Comparison of ENCODE assay signal across 11 cellular contexts in the genomic region with DNA sequence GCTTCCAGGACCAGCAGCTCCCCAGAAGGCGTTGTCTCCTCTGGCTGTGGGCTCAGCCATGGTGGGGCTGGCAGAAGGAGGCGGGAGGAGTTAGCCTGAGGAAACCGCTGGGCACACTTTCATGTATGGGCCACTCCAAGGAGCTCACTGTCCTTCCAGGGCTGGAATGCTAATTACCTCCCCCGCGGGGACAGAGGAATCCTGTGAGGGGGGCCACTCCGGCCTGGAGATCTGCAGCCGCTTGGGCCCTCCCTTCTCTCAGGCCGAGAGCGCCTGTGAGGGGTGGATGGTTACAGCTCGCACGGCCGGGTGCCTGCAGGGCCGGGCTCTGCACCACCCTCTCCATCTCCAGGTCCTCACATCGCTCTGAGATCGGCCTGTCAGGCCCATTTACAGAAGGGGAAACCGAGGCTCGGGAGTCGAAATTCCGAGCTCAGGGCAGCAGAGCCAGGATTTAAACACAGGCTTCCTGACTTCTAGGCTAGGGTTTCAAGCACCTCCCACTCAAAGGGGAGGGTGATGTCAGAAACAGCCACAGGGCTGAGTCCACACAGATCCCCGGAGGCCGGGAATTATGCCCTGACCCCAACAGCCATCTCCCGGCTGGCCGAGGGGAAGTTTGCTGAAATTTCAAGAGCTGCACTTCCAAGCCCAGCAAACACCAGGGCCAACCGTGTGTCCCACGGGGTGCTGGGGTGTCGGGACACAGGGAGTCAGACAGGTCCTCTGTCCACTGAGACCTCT. TPM values are rescaled to one million over a fixed set of nuclear protein-coding genes. Genes with fewer than 3 reads are reported as not detected.
DNase-seq lines count a peak whose midpoint lies in the region; ATAC-seq, FAIRE-seq and TF ChIP-seq lines count a peak whose summit lies in the region.
"Had no signal": no experiment of that assay in that cellular context is flagged by ENCODE, and none has a peak within 500 bp of the region (broad histone marks: within the 10 kb centered on the region; RNA-seq: fewer than 3 reads in every experiment).

No MANE protein-coding gene starts in this region.

- H3K27me3 Mint-ChIP-seq in activated T-cell treated with anti-CD3 and anti-CD28 coated beads, Interleukin-2, amount 50 U/mL, for 72 hours (ENCODE audit: low read depth): no peaks in the 10 kb centered on the region

- H3K9me3 Mint-ChIP-seq in activated T-cell treated with anti-CD3 and anti-CD28 coated beads, Interleukin-2, amount 50 U/mL, for 72 hours: no peaks in the 10 kb centered on the region

- CTCF ChIA-PET in K562 (lab: Yijun Ruan, JAX; ENCODE audit: low intra/inter-chr PET ratio): no interaction called here

- no peak overlapping the region for H2AFZ ChIP-seq in K562 (ENCODE audit: low read depth, low read length)

- no peak overlapping the region for H3K4me2 ChIP-seq in K562 (ENCODE audit: insufficient read depth, low read length)

- 5% methylated on average over 25 of the region's 26 CpGs for WGBS in K562 (ENCODE audit: insufficient coverage, low coverage, missing lambda C conversion rate)
- WGBS in right cardiac atrium: 27% methylated on average over 26 of the region's 26 CpGs

- H3K4me1 ChIP-seq in ES-I3 (ENCODE audit: insufficient read depth, low read length) (peaks cover 16% of the 10 kb centered on the region), K562 (replicated peaks in 1 of 2; ENCODE audit: control insufficient read depth in 2 of 2, insufficient read depth in 2 of 2, low read length in 2 of 2) (peaks cover 8 to 63% of the 10 kb centered on the region in 2 experiments; a peak in 4 of 5 replicates), right cardiac atrium (ENCODE audit: control insufficient read depth, insufficient read depth, low read length) (no peaks in the 10 kb centered on the region)

- in situ Hi-C loops in K562 (cut with MboI): no loop called here

- H3K27me3 ChIP-seq in K562 (ENCODE audit: control insufficient read depth in 2 of 2, insufficient read depth in 2 of 2, low read length in 2 of 2) (peaks cover 0 to 7% of the 10 kb centered on the region in 2 experiments; a peak in 3 of 5 replicates), right cardiac atrium (ENCODE audit: control insufficient read depth, insufficient read depth) (no peaks in the 10 kb centered on the region)

- H3K27ac Mint-ChIP-seq in activated T-cell treated with anti-CD3 and anti-CD28 coated beads, Interleukin-2, amount 50 U/mL, for 72 hours: no peak overlapping the region
- H3K27ac Mint-ChIP-seq: CD14-positive monocyte had no signal

- no peaks in the 10 kb centered on the region for H3K4me1 Mint-ChIP-seq in activated T-cell treated with anti-CD3 and anti-CD28 coated beads, Interleukin-2, amount 50 U/mL, for 72 hours (ENCODE audit: low read depth)
- H3K4me1 Mint-ChIP-seq: CD14-positive monocyte had no signal

- FAIRE-seq in K562 (lab: Jason Lieb, UNC): no peak

- no peaks in the 10 kb centered on the region for H3K36me3 ChIP-seq in ES-I3 (ENCODE audit: insufficient read depth, low read length)
- no peaks in the 10 kb centered on the region for H3K36me3 ChIP-seq in K562 (ENCODE audit: control insufficient read depth, insufficient read depth, low read length)

- no peak for TF ChIP-seq RAD21 in K562 (CRISPR knock-in tag; conservative IDR thresholded peaks at IDR 0.05 in 1 of 2, IDR thresholded peaks at IDR 0.05 in 1 of 2)

- peak; percentile 55 for ATAC-seq in K562
- peak; percentile 30 to 60 for ATAC-seq in right cardiac atrium
- no peak for ATAC-seq in GM18520 (IDR thresholded peaks at IDR 0.05; ENCODE audit: unreplicated experiment)
- no peak for ATAC-seq in activated T-cell treated with anti-CD3 and anti-CD28 coated beads, Interleukin-2, amount 50 U/mL, for 72 hours (replicated peaks in 1 of 2)
- no peak for ATAC-seq in GM19351 (IDR thresholded peaks at IDR 0.05; ENCODE audit: unreplicated experiment)

- POLR2A ChIA-PET in K562 (lab: Yijun Ruan, JAX): interaction anchor here (0.6 to 0.7 kb wide), 5 partner anchors 10 to 993 kb away, joined by 3 read pairs; no protein-coding TSS in a partner anchor

- H3K9ac ChIP-seq in ES-I3 (ENCODE audit: low read depth, low read length) (0 out of 2 replicates have a peak overlapping the region, but pooled peaks have one; percentile 12), K562 (ENCODE audit: insufficient read depth in 1 of 2, low read depth in 2 of 2, low read length in 2 of 2) (peak overlapping the region in 1 of 2 experiments; percentile 43; a peak in 2 of 4 replicates)

- TF ChIP-seq CTCF in K562 (IDR thresholded peaks at IDR 0.05 in 2 of 3, conservative IDR thresholded peaks at IDR 0.05 in 1 of 3; ENCODE audit: insufficient read depth in 2 of 3, low read depth in 1 of 3, low read length in 3 of 3): no peak

- H3K4me3 Mint-ChIP-seq in activated T-cell treated with anti-CD3 and anti-CD28 coated beads, Interleukin-2, amount 50 U/mL, for 72 hours: no peak overlapping the region
- H3K4me3 Mint-ChIP-seq: CD14-positive monocyte had no signal

- H3K27ac ChIP-seq in K562 (ENCODE audit: extremely low read depth, low read depth, low read length) (no peak overlapping the region), right cardiac atrium (ENCODE audit: low read length) (no peak overlapping the region)

- H4K20me1 ChIP-seq in K562 (replicated peaks; ENCODE audit: control insufficient read depth, insufficient read depth, low read length): no peaks in the 10 kb centered on the region

- H3K9me3 ChIP-seq in ES-I3 (ENCODE audit: control insufficient read depth, insufficient read depth, low read length): no peaks in the 10 kb centered on the region
- H3K9me3 ChIP-seq in K562 (replicated peaks; ENCODE audit: control insufficient read depth, insufficient read depth, low read depth, low read length): no peaks in the 10 kb centered on the region
- no peaks in the 10 kb centered on the region for H3K9me3 ChIP-seq in right cardiac atrium (ENCODE audit: control insufficient read depth, low read length)

- TF ChIP-seq EP300 in K562 (IDR thresholded peaks at IDR 0.05; ENCODE audit: low read length): no peak

- TF ChIP-seq POLR2A in K562 (conservative IDR thresholded peaks at IDR 0.05): no peak

- H3K79me2 ChIP-seq in K562 (ENCODE audit: control insufficient read depth, insufficient read depth, low read length): no peaks in the 10 kb centered on the region

- H3K4me3 ChIP-seq in K562 (no peak overlapping the region), right cardiac atrium (ENCODE audit: low read length) (no peak overlapping the region)

- no TSS peak for BruUV-seq in K562 (replicated peaks; lab: Mats Ljungman, UMichigan)

- intact Hi-C loops in K562 (cut with micrococcal nuclease) (loop anchor here (10.0 kb wide), 1 partner anchor 144 kb away; no protein-coding TSS in a partner anchor), right cardiac atrium (cut with DNase I) (no loop called here), posterior vena cava (cut with DNase I) (no loop called here)

- H3K9me1 ChIP-seq in K562 (ENCODE audit: control insufficient read depth, insufficient read depth, low read length): no peaks in the 10 kb centered on the region

- DNase-seq in K562 (ENCODE audit: extremely low read depth in 1 of 4, low spot score in 3 of 4): no peak
- peak in 2 of 3 donors; percentile 59 to 66 for DNase-seq in right cardiac atrium
- DNase-seq in posterior vena cava (ENCODE audit: low spot score): peak; percentile 80
- DNase-seq in activated T-cell treated with anti-CD3 and anti-CD28 coated beads, Interleukin-2, amount 50 U/mL, for 72 hours: no peak
- DNase-seq in NCI-H748 (lab: John Stamatoyannopoulos, UW; ENCODE audit: unreplicated experiment): no peak
- DNase-seq: activated effector memory CD4-positive, alpha-beta T cell treated with Interleukin-2 at 50 U/mL for 16 hours; substantia nigra had no signal

- no peaks in the 10 kb centered on the region for H3K36me3 Mint-ChIP-seq in activated T-cell treated with anti-CD3 and anti-CD28 coated beads, Interleukin-2, amount 50 U/mL, for 72 hours (ENCODE audit: insufficient read depth in 2 of 2)
- H3K36me3 Mint-ChIP-seq: CD14-positive monocyte had no signal

TF ChIP-seq in K562, 482 proteins besides CTCF, POLR2A, EP300 and RAD21 (continues in another document):
- no peak for TF ChIP-seq ZFX (CRISPR knock-in tag; IDR thresholded peaks at IDR 0.05)

RNA-seq across cellular contexts. Expression of gene PDGFA, which starts 59.1 kb away (rescaled TPM):
- 21.5 and 51.6 TPM in 2 replicates for total RNA-seq in K562 (2011; cell fraction: chromatin; rRNA removed; ENCODE audit: low replicate concordance)
- 36.1 and 57.4 TPM in 2 replicates for total RNA-seq in K562 (2011; cell fraction: nucleolus; rRNA removed)
- 30.2 and 38.4 TPM in 2 replicates for total RNA-seq in K562 (2011; cell fraction: nucleoplasm; rRNA removed)
- total RNA-seq in K562 (2014; rRNA removed): 8.1 and 10.0 TPM in 2 replicates
- total RNA-seq in K562 (2014; rRNA removed; fragmentation: Illumina TruSeq; extraction: Trizol): 3.6 and 5.0 TPM in 2 replicates
- total RNA-seq in K562 (2015; rRNA removed; fragmentation: Illumina TruSeq; extraction: Trizol): 4.6 and 6.1 TPM in 2 replicates
- total RNA-seq in K562 (2021): 9.8 and 10.2 TPM in 2 replicates
- 7.9 TPM in 2 replicates for polyA plus RNA-seq in K562 (2011; rRNA removed)
- 5.2 and 10.8 TPM in 2 replicates for polyA plus RNA-seq in K562 (2011; cell fraction: cytosol; rRNA removed)
- polyA plus RNA-seq in K562 (2011; cell fraction: nucleus; rRNA removed): 13.3 and 32.6 TPM in 2 replicates
- polyA plus RNA-seq in K562 (2012): 6.4 and 9.1 TPM in 2 replicates
- polyA plus RNA-seq in K562 (2014; fragmentation: Illumina TruSeq; extraction: Trizol): 2.5 and 4.7 TPM in 2 replicates
- polyA plus RNA-seq in K562 (2014; fragmentation: Nextera tagmentation; extraction: Ambion mirVana): 1 to 10 TPM; 3.9 to 9.5 TPM
- polyA plus RNA-seq in K562 (2014; rRNA removed): 2.6 and 3.6 TPM in 2 replicates
- polyA minus RNA-seq in K562 (2011; rRNA and poly(A)+ RNA removed): 24.4 and 37.5 TPM in 2 replicates
- polyA minus RNA-seq in K562 (2011; cell fraction: cytosol; rRNA and poly(A)+ RNA removed): 34.5 and 45.2 TPM in 2 replicates
- 11.0 and 13.5 TPM in 2 replicates for polyA minus RNA-seq in K562 (2011; cell fraction: nucleus; rRNA and poly(A)+ RNA removed)
- total RNA-seq in right cardiac atrium: 10 to 100 TPM; 32.2 to 44.3 (median 38.4) TPM
- polyA plus RNA-seq in right cardiac atrium: 18.3 TPM
- 10 to 100 TPM; 54.1 to 63.1 TPM for total RNA-seq in posterior vena cava
- 10 to 100 TPM in 1 of 2 donors, 1 to 10 TPM in 1; 10.0 to 16.0 TPM for total RNA-seq in activated T-cell treated with anti-CD3 and anti-CD28 coated beads, Interleukin-2, amount 50 U/mL, for 72 hours

Comparison
In these comparisons a context has a peak if more than half of its experiments do, and no peak if none do; other contexts are left out.
1. ATAC-seq: peak in K562 (single experiment) and right cardiac atrium (2 of 2); none in GM18520 (single experiment), activated T-cell treated with anti-CD3 and anti-CD28 coated beads, Interleukin-2, amount 50 U/mL, for 72 hours (0 of 2) and GM19351 (single experiment).
2. DNase-seq: peak in right cardiac atrium (2 of 3) and posterior vena cava (single experiment); none in K562 (0 of 4), activated T-cell treated with anti-CD3 and anti-CD28 coated beads, Interleukin-2, amount 50 U/mL, for 72 hours (0 of 2) and NCI-H748 (single experiment).